In genomic region chr22:30208631-30209603, GRCh38 we compare ENCODE assay signal across 9 cellular contexts. TPM values are rescaled to one million over a fixed set of nuclear protein-coding genes. Genes with fewer than 3 reads are reported as not detected.
A peak's percentile ranks its signal among the peaks of the same experiment; 100 is the strongest.
DNase-seq lines count a peak whose midpoint lies in the region; ATAC-seq, FAIRE-seq and TF ChIP-seq lines count a peak whose summit lies in the region.
"Had no signal": no experiment of that assay in that cellular context is flagged by ENCODE, and none has a peak within 500 bp of the region (broad histone marks: within the 10 kb centered on the region; RNA-seq: fewer than 3 reads in every experiment).

No MANE protein-coding gene starts in this region.

- H2AFZ ChIP-seq in IMR-90 (replicated peaks; ENCODE audit: low read length, poor library complexity): peak overlapping the region; percentile 86

- H3K27me3 Mint-ChIP-seq in mesothelial cell of epicardium (ENCODE audit: low read depth): no peaks in the 10 kb centered on the region
- no peaks in the 10 kb centered on the region for H3K27me3 Mint-ChIP-seq in activated CD4-positive, alpha-beta T cell treated with anti-CD3 and anti-CD28 coated beads, Interleukin-2, amount 10 ng/mL, durations not matched to agents 24 days and 14 days

- dilution Hi-C loops in IMR-90 (cut with HindIII; ENCODE audit: low sequenced_read_pairs, unreplicated experiment): no loop called here

- WGBS in IMR-90 (ENCODE audit: extremely low coverage in 2 of 2, insufficient read length in 1 of 2), 2 experiments: 36% methylated on average over 5 of the region's 26 CpGs; no CpG with 5 or more reads in 1 of the 2 experiments

- in situ Hi-C loops in IMR-90 (cut with MboI; ENCODE audit: low sequenced_read_pairs): no loop called here

- FAIRE-seq in A204.1 (lab: Jason Lieb, UNC): peak; percentile 99
- FAIRE-seq: frontal cortex had no signal

- H3K14ac ChIP-seq in IMR-90 (replicated peaks; ENCODE audit: low read depth, low read length): peak overlapping the region; percentile 99

- H2BK120ac ChIP-seq in IMR-90 (ENCODE audit: low read depth, low read length): peak overlapping the region; percentile 100

- peak overlapping the region; percentile 89 for H3K56ac ChIP-seq in IMR-90 (ENCODE audit: extremely low read depth, insufficient read depth, low read length)

- H2BK20ac ChIP-seq in IMR-90 (ENCODE audit: low read depth, low read length): peak overlapping the region; percentile 99

- no peaks in the 10 kb centered on the region for H3K9me3 Mint-ChIP-seq in mesothelial cell of epicardium
- no peaks in the 10 kb centered on the region for H3K9me3 Mint-ChIP-seq in activated CD4-positive, alpha-beta T cell treated with anti-CD3 and anti-CD28 coated beads, Interleukin-2, amount 10 ng/mL, durations not matched to agents 24 days and 14 days

- peak overlapping the region; percentile 98 for H3K18ac ChIP-seq in IMR-90 (ENCODE audit: low read depth, low read length)

- peaks cover 43% of the 10 kb centered on the region for H3K9me1 ChIP-seq in IMR-90 (ENCODE audit: insufficient read depth, low read length)

- peak overlapping the region; percentile 100 for H3K27ac Mint-ChIP-seq in mesothelial cell of epicardium
- H3K27ac Mint-ChIP-seq in activated CD4-positive, alpha-beta T cell treated with anti-CD3 and anti-CD28 coated beads, Interleukin-2, amount 10 ng/mL, durations not matched to agents 24 days and 14 days: no peak overlapping the region

- no peaks in the 10 kb centered on the region for H4K20me1 ChIP-seq in IMR-90 (ENCODE audit: insufficient read depth, low read length)

- H2BK15ac ChIP-seq in IMR-90 (ENCODE audit: low read depth, low read length): peak overlapping the region; percentile 96

- ATAC-seq in IMR-90 (ENCODE audit: low read depth): peak; percentile 19
- no peak for ATAC-seq in GM19035 (IDR thresholded peaks at IDR 0.05; ENCODE audit: unreplicated experiment)
- no peak for ATAC-seq in GM18870 (IDR thresholded peaks at IDR 0.05; ENCODE audit: unreplicated experiment)

- peak; percentile 8 for TF ChIP-seq RAD21 in IMR-90 (IDR thresholded peaks at IDR 0.05; ENCODE audit: low read length)

- H3K27me3 ChIP-seq in IMR-90 (ENCODE audit: control insufficient read depth, insufficient read depth, low read length): no peaks in the 10 kb centered on the region

- H3K4ac ChIP-seq in IMR-90 (ENCODE audit: low read depth, low read length): peak overlapping the region; percentile 99

- BruUV-seq in IMR-90 (replicated peaks; lab: Mats Ljungman, UMichigan): TSS peak; percentile 42

- peak; percentile 97 for DNase-seq in IMR-90
- DNase-seq in choroid plexus epithelial cell (ENCODE audit: low read depth): peak; percentile 83
- DNase-seq in mesothelial cell of epicardium (ENCODE audit: low spot score in 2 of 2, unreplicated experiment in 2 of 2): no peak
- DNase-seq in DMS53 treated with DMSO at 0.1 percent for 48 hours (lab: John Stamatoyannopoulos, UW; ENCODE audit: unreplicated experiment): no peak
- DNase-seq in activated CD4-positive, alpha-beta T cell treated with anti-CD3 and anti-CD28 coated beads, Interleukin-2, amount 10 ng/mL, durations not matched to agents 24 days and 14 days: no peak

- POLR2A ChIA-PET in IMR-90 (lab: Charles Lee; ENCODE audit: unreplicated experiment): interaction anchor here (0.6 to 1.5 kb wide), 7 partner anchors 12 to 307 kb away, joined by 3 to 18 read pairs (median 4); partner anchors contain the start of gene LIF

- H3K4me3 Mint-ChIP-seq in mesothelial cell of epicardium: no peak overlapping the region
- no peak overlapping the region for H3K4me3 Mint-ChIP-seq in activated CD4-positive, alpha-beta T cell treated with anti-CD3 and anti-CD28 coated beads, Interleukin-2, amount 10 ng/mL, durations not matched to agents 24 days and 14 days

- peak overlapping the region; percentile 93 for H2BK5ac ChIP-seq in IMR-90 (ENCODE audit: low read depth, low read length, poor library complexity, severe bottlenecking)

- H3K4me3 ChIP-seq in IMR-90 (ENCODE audit: insufficient read depth, low read depth, low read length) (no peak overlapping the region), choroid plexus epithelial cell (ENCODE audit: low read depth, low read length) (no peak overlapping the region)

- peak overlapping the region; percentile 94 for H3K27ac ChIP-seq in IMR-90 (ENCODE audit: insufficient read depth, low read length)

- peak overlapping the region; percentile 5; the same call in 1 of the 2 replicates for H3K4me2 ChIP-seq in IMR-90 (ENCODE audit: low read depth, low read length)

- H2AK9ac ChIP-seq in IMR-90 (replicated peaks; ENCODE audit: low read depth, low read length, poor library complexity): peak overlapping the region; percentile 92

- peak overlapping the region; percentile 100 for H4K91ac ChIP-seq in IMR-90 (ENCODE audit: insufficient read depth, low read depth, low read length)

- H3K79me1 ChIP-seq in IMR-90 (ENCODE audit: low read depth in 1 of 2, low read length in 2 of 2): peaks cover 0 to 17% of the 10 kb centered on the region in 2 experiments; a peak in 1 of 4 replicates

- no peaks in the 10 kb centered on the region for H3K9me3 ChIP-seq in IMR-90 (ENCODE audit: control insufficient read depth, insufficient read depth, low read length)

- peak overlapping the region; percentile 100 for H2AK5ac ChIP-seq in IMR-90 (ENCODE audit: low read depth, low read length)

- CTCF ChIA-PET in IMR-90 (lab: Yijun Ruan, JAX): interaction anchor here (0.6 to 1.2 kb wide), 2 partner anchors 47 to 80 kb away, joined by 5 to 8 read pairs; no protein-coding TSS in a partner anchor

- peaks cover 57% of the 10 kb centered on the region for H3K4me1 ChIP-seq in IMR-90 (ENCODE audit: control insufficient read depth, insufficient read depth, low read length)

- H3K36me3 ChIP-seq in IMR-90 (ENCODE audit: control insufficient read depth, insufficient read depth, low read length): no peaks in the 10 kb centered on the region

- H4K5ac ChIP-seq in IMR-90 (ENCODE audit: low read depth, low read length): peak overlapping the region; percentile 95

- peak overlapping the region; percentile 98 for H3K23ac ChIP-seq in IMR-90 (ENCODE audit: low read depth, low read length)

- peaks cover 73% of the 10 kb centered on the region for H3K4me1 Mint-ChIP-seq in mesothelial cell of epicardium
- peaks cover 38% of the 10 kb centered on the region for H3K4me1 Mint-ChIP-seq in activated CD4-positive, alpha-beta T cell treated with anti-CD3 and anti-CD28 coated beads, Interleukin-2, amount 10 ng/mL, durations not matched to agents 24 days and 14 days

- peak; percentile 43 for TF ChIP-seq POLR2A in IMR-90 (IDR thresholded peaks at IDR 0.05; ENCODE audit: low read depth, low read length)

- H3K36me3 Mint-ChIP-seq in mesothelial cell of epicardium: no peaks in the 10 kb centered on the region
- no peaks in the 10 kb centered on the region for H3K36me3 Mint-ChIP-seq in activated CD4-positive, alpha-beta T cell treated with anti-CD3 and anti-CD28 coated beads, Interleukin-2, amount 10 ng/mL, durations not matched to agents 24 days and 14 days (ENCODE audit: low read depth)

- TF ChIP-seq CTCF in IMR-90 (conservative IDR thresholded peaks at IDR 0.05; ENCODE audit: low read depth, low read length) (no peak), choroid plexus epithelial cell (conservative IDR thresholded peaks at IDR 0.05; ENCODE audit: low read depth, low read length) (no peak), mesothelial cell of epicardium (IDR thresholded peaks at IDR 0.05; ENCODE audit: unreplicated experiment) (no peak)

- peak overlapping the region; percentile 97 to 99 for H4K8ac ChIP-seq in IMR-90 (ENCODE audit: low read depth in 2 of 2, low read length in 2 of 2)

- intact Hi-C loops in IMR-90 (cut with micrococcal nuclease): no loop called here
- intact Hi-C loops in activated CD4-positive, alpha-beta T cell treated with anti-CD3 and anti-CD28 coated beads, Interleukin-2, amount 10 ng/mL, durations not matched to agents 24 days and 14 days (cut with micrococcal nuclease): no loop called here

- H3K9ac ChIP-seq in IMR-90 (ENCODE audit: low read depth, low read length): peak overlapping the region; percentile 73

TF ChIP-seq in IMR-90, 13 proteins besides CTCF, POLR2A, EP300 and RAD21 (continues in another document):
- TF ChIP-seq NFE2L2 (IDR thresholded peaks at IDR 0.05; ENCODE audit: low read depth, low read length) (peak; percentile 31; the same call in 1 of the 2 replicates), ELK1 (IDR thresholded peaks at IDR 0.05; ENCODE audit: borderline replicate concordance, low read depth, low read length) (no peak), FOS (IDR thresholded peaks at IDR 0.05; ENCODE audit: low read depth, low read length) (peak; percentile 91), MAZ (IDR thresholded peaks at IDR 0.05; ENCODE audit: borderline replicate concordance, low read depth, low read length) (no peak), BHLHE40 (IDR thresholded peaks at IDR 0.05; ENCODE audit: low read depth, low read length) (no peak), SMC3 (IDR thresholded peaks at IDR 0.05; ENCODE audit: low read depth, low read length) (0 out of 2 replicates have a peak, but pooled peaks have one; percentile 1), RCOR1 (IDR thresholded peaks at IDR 0.05; ENCODE audit: insufficient replicate concordance, low read length) (no peak), CHD1 (IDR thresholded peaks at IDR 0.05; ENCODE audit: low read depth, low read length) (no peak)

RNA-seq across cellular contexts. Expression of gene LIF, which starts 37.6 kb away (rescaled TPM):
- 79.4 and 130 TPM in 2 replicates for total RNA-seq in IMR-90 (2012; rRNA removed)
- polyA plus RNA-seq in IMR-90 (2012; rRNA removed): 203 and 214 TPM in 2 replicates
- 41.6 and 110 TPM in 2 replicates for polyA plus RNA-seq in IMR-90 (2012; cell fraction: cytosol; rRNA removed)
- polyA plus RNA-seq in IMR-90 (2012; cell fraction: nucleus; rRNA removed; ENCODE audit: low replicate concordance): 1,609 and 2,085 TPM in 2 replicates
- 15.4 to 16.9 TPM (median 15.8 TPM) in 3 replicates for total RNA-seq in mesothelial cell of epicardium
- 509 and 511 TPM in 2 replicates for total RNA-seq in activated CD4-positive, alpha-beta T cell treated with anti-CD3 and anti-CD28 coated beads, Interleukin-2, amount 10 ng/mL, durations not matched to agents 24 days and 14 days
- total RNA-seq: frontal cortex had no signal

RNA-seq across cellular contexts. Expression of gene OSM, which starts 57.7 kb away (rescaled TPM):
- not detected in 2 replicates for total RNA-seq in IMR-90 (2012; rRNA removed)
- polyA plus RNA-seq in IMR-90 (2012; rRNA removed): not detected in 2 replicates
- polyA plus RNA-seq in IMR-90 (2012; cell fraction: cytosol; rRNA removed): 0.07 TPM in 1 of 2 replicates, not detected in the other
- 0.42 and 0.81 TPM in 2 replicates for polyA plus RNA-seq in IMR-90 (2012; cell fraction: nucleus; rRNA removed; ENCODE audit: low replicate concordance)
- not detected in 3 replicates for total RNA-seq in mesothelial cell of epicardium
- total RNA-seq in activated CD4-positive, alpha-beta T cell treated with anti-CD3 and anti-CD28 coated beads, Interleukin-2, amount 10 ng/mL, durations not matched to agents 24 days and 14 days: 61.0 and 62.8 TPM in 2 replicates

Comparison
In these comparisons a context has a peak if more than half of its experiments do, and no peak if none do; other contexts are left out.
1. DNase-seq: peak in IMR-90 (single experiment) and choroid plexus epithelial cell (single experiment); none in mesothelial cell of epicardium (0 of 2), DMS53 treated with DMSO at 0.1 percent for 48 hours (single experiment) and activated CD4-positive, alpha-beta T cell treated with anti-CD3 and anti-CD28 coated beads, Interleukin-2, amount 10 ng/mL, durations not matched to agents 24 days and 14 days (single experiment).
2. RNA of gene OSM, which starts 57.7 kb away (total RNA-seq): 61.0 to 62.8 TPM in activated CD4-positive, alpha-beta T cell treated with anti-CD3 and anti-CD28 coated beads, Interleukin-2, amount 10 ng/mL, durations not matched to agents 24 days and 14 days; not detected in IMR-90 and not detected in mesothelial cell of epicardium; every median in the first group is over 10 times any median in the second.